20 cellular contexts compared by ENCODE assay signal in genomic region chr3:111081008-111081545, GRCh38. TPM values are rescaled to one million over a fixed set of nuclear protein-coding genes. Genes with fewer than 3 reads are reported as not detected.
DNase-seq lines count a peak whose midpoint lies in the region; ATAC-seq, FAIRE-seq and TF ChIP-seq lines count a peak whose summit lies in the region.
"Had no signal": no experiment of that assay in that cellular context is flagged by ENCODE, and none has a peak within 500 bp of the region (broad histone marks: within the 10 kb centered on the region; RNA-seq: fewer than 3 reads in every experiment).

No MANE protein-coding gene starts in this region.

- no peaks in the 10 kb centered on the region for H3K36me3 Mint-ChIP-seq in astrocyte (ENCODE audit: low read depth, unreplicated experiment)
- H3K36me3 Mint-ChIP-seq: activated naive CD4-positive, alpha-beta T cell treated with anti-CD3 and anti-CD28 coated beads, Interleukin-2, amount 50 U/mL, for 72 hours; CD4-positive, CD25-positive, alpha-beta regulatory T cell; mesothelial cell of epicardium; stimulated activated naive B cell treated with anti-CD40 and anti-IgM and Interleukin-4, amounts not matched to agents 10 μg/mL and 1 μg/mL and 100 μg/mL, for 72 hours had no signal

- no peaks in the 10 kb centered on the region for H3K9me3 Mint-ChIP-seq in astrocyte (ENCODE audit: unreplicated experiment)
- H3K9me3 Mint-ChIP-seq: activated naive CD4-positive, alpha-beta T cell treated with anti-CD3 and anti-CD28 coated beads, Interleukin-2, amount 50 U/mL, for 72 hours; mesothelial cell of epicardium; neural crest cell; stimulated activated naive B cell treated with anti-CD40 and anti-IgM and Interleukin-4, amounts not matched to agents 10 μg/mL and 1 μg/mL and 100 μg/mL, for 72 hours had no signal

- peak overlapping the region; percentile 22 for H3K4me2 ChIP-seq in astrocyte (ENCODE audit: low read length)

- H3K27ac Mint-ChIP-seq in astrocyte (ENCODE audit: unreplicated experiment) = no peak overlapping the region
- H3K27ac Mint-ChIP-seq: activated CD8-positive, alpha-beta T cell treated with anti-CD3 and anti-CD28 coated beads, Interleukin-2, amount 10 ng/mL, durations not matched to agents 7 days and 5 days; activated naive CD4-positive, alpha-beta T cell treated with anti-CD3 and anti-CD28 coated beads, Interleukin-2, amount 50 U/mL, for 72 hours; CD4-positive, CD25-positive, alpha-beta regulatory T cell; mesothelial cell of epicardium; stimulated activated naive B cell treated with anti-CD40 and anti-IgM and Interleukin-4, amounts not matched to agents 10 μg/mL and 1 μg/mL and 100 μg/mL, for 72 hours had no signal

- no peaks in the 10 kb centered on the region for H3K9me3 ChIP-seq in astrocyte (ENCODE audit: insufficient read depth, low read depth, low read length)
- H3K9me3 ChIP-seq in iPS-20b (ENCODE audit: insufficient read depth, low read depth, low read length) = no peaks in the 10 kb centered on the region
- H3K9me3 ChIP-seq: breast epithelium had no signal

- peaks cover 99% of the 10 kb centered on the region for H3K79me2 ChIP-seq in astrocyte (ENCODE audit: insufficient read depth, low read length)

- ATAC-seq in HG03095 (IDR thresholded peaks at IDR 0.05; ENCODE audit: unreplicated experiment) (no peak), HG02588 (IDR thresholded peaks at IDR 0.05; ENCODE audit: unreplicated experiment) (no peak)
- ATAC-seq: activated CD8-positive, alpha-beta T cell treated with anti-CD3 and anti-CD28 coated beads, Interleukin-2, amount 10 ng/mL, durations not matched to agents 7 days and 5 days; activated naive CD4-positive, alpha-beta T cell treated with anti-CD3 and anti-CD28 coated beads, Interleukin-2, amount 50 U/mL, for 72 hours; stimulated activated naive B cell treated with anti-CD40 and anti-IgM and Interleukin-4, amounts not matched to agents 10 μg/mL and 1 μg/mL and 100 μg/mL, for 72 hours had no signal

- H3K4me1 ChIP-seq in astrocyte (ENCODE audit: insufficient read depth, low read length) = peaks cover 3% of the 10 kb centered on the region
- H3K4me1 ChIP-seq in iPS-20b (ENCODE audit: insufficient read depth, low read length) = peaks cover 50% of the 10 kb centered on the region
- H3K4me1 ChIP-seq: breast epithelium had no signal

- TF ChIP-seq POLR2A in H54 (IDR thresholded peaks at IDR 0.05; ENCODE audit: low read depth, low read length) = no peak

- peaks cover 15% of the 10 kb centered on the region for H3K4me1 Mint-ChIP-seq in astrocyte (ENCODE audit: low read depth, unreplicated experiment)
- H3K4me1 Mint-ChIP-seq: CD4-positive, CD25-positive, alpha-beta regulatory T cell; stimulated activated naive B cell treated with anti-CD40 and anti-IgM and Interleukin-4, amounts not matched to agents 10 μg/mL and 1 μg/mL and 100 μg/mL, for 72 hours had no signal

- DNase-seq in AG08395 (ENCODE audit: low spot score) = peak; percentile 58
- no peak for DNase-seq in H54 (ENCODE audit: insufficient read length, low spot score)
- DNase-seq in astrocyte (ENCODE audit: low read depth) = peak; percentile 8
- DNase-seq in head of caudate nucleus = no peak
- DNase-seq in posterior cingulate gyrus = no peak
- DNase-seq: activated CD8-positive, alpha-beta T cell treated with anti-CD3 and anti-CD28 coated beads, Interleukin-2, amount 10 ng/mL, durations not matched to agents 7 days and 5 days; activated T-cell treated with anti-CD3 and anti-CD28 coated beads, Interleukin-2, amount 50 U/mL, for 48 hours; NCI-H1694; NK-92 treated with Interleukin-12 subunit alpha and Interleukin-12 subunit beta, amount 100 ng/mL, for 24 hours; stimulated activated naive B cell treated with anti-CD40 and anti-IgM and Interleukin-4, amounts not matched to agents 10 μg/mL and 1 μg/mL and 100 μg/mL, for 72 hours; T-helper 1 cell had no signal

- H3K4me3 Mint-ChIP-seq in astrocyte (ENCODE audit: unreplicated experiment) = no peak overlapping the region
- H3K4me3 Mint-ChIP-seq: activated CD8-positive, alpha-beta T cell treated with anti-CD3 and anti-CD28 coated beads, Interleukin-2, amount 10 ng/mL, durations not matched to agents 7 days and 5 days; CD4-positive, CD25-positive, alpha-beta regulatory T cell; mesothelial cell of epicardium; neural crest cell; stimulated activated naive B cell treated with anti-CD40 and anti-IgM and Interleukin-4, amounts not matched to agents 10 μg/mL and 1 μg/mL and 100 μg/mL, for 72 hours had no signal

- TF ChIP-seq CTCF in astrocyte (IDR thresholded peaks at IDR 0.05; ENCODE audit: insufficient read depth, low read depth, low read length) = no peak

- no peak overlapping the region for H3K4me3 ChIP-seq in astrocyte (ENCODE audit: insufficient read depth, low read depth, low read length)
- 0 out of 2 replicates have a peak overlapping the region, but pooled peaks have one; percentile 3 for H3K4me3 ChIP-seq in iPS-20b (ENCODE audit: low read length)
- H3K4me3 ChIP-seq: breast epithelium had no signal

- H3K27me3 Mint-ChIP-seq in astrocyte (ENCODE audit: low read depth, unreplicated experiment) = no peaks in the 10 kb centered on the region

- no peaks in the 10 kb centered on the region for H3K27me3 ChIP-seq in astrocyte (ENCODE audit: insufficient read depth, low read length)
- H3K27me3 ChIP-seq in iPS-20b (ENCODE audit: insufficient read depth, low read length) = no peaks in the 10 kb centered on the region
- H3K27me3 ChIP-seq: breast epithelium had no signal

- no peak overlapping the region for H2AFZ ChIP-seq in astrocyte (ENCODE audit: low read depth, low read length)

- intact Hi-C loops in head of caudate nucleus (cut with DNase I) = no loop called here
- intact Hi-C loops in posterior cingulate gyrus (cut with DNase I) = loop anchor here (5.0 kb wide), 1 partner anchor 224 kb away; no protein-coding TSS in a partner anchor

- H3K27ac ChIP-seq in astrocyte (ENCODE audit: low read depth, low read length) = no peak overlapping the region
- no peak overlapping the region for H3K27ac ChIP-seq in iPS-20b (ENCODE audit: low read length)
- H3K27ac ChIP-seq: breast epithelium had no signal

- FAIRE-seq in H54 (lab: Jason Lieb, UNC) = peak; percentile 6
- peak; percentile 74 for FAIRE-seq in astrocyte (lab: Jason Lieb, UNC)
- FAIRE-seq: HepG2 had no signal

- peaks cover 52% of the 10 kb centered on the region for H4K20me1 ChIP-seq in astrocyte (ENCODE audit: insufficient read depth, low read length)

- no peak overlapping the region for H3K9ac ChIP-seq in astrocyte (ENCODE audit: low read length)
- no peak overlapping the region; the same call in 1 of the 2 replicates for H3K9ac ChIP-seq in iPS-20b (ENCODE audit: low read depth, low read length)

- H3K36me3 ChIP-seq in astrocyte (ENCODE audit: insufficient read depth, low read length) = no peaks in the 10 kb centered on the region
- H3K36me3 ChIP-seq in iPS-20b (ENCODE audit: insufficient read depth, low read depth, low read length) = no peaks in the 10 kb centered on the region
- H3K36me3 ChIP-seq: breast epithelium had no signal

RNA-seq across cellular contexts. Expression of gene NECTIN3, which starts 9.5 kb away (rescaled TPM):
- 56.3 and 67.1 TPM in 2 replicates for total RNA-seq in astrocyte

Comparison
In these comparisons a context has a peak if more than half of its experiments do, and no peak if none do; other contexts are left out.
1. DNase-seq: peak in AG08395 (single experiment) and astrocyte (single experiment); none in H54 (single experiment), head of caudate nucleus (0 of 42) and posterior cingulate gyrus (0 of 10).